Comparison of ENCODE assay signal across 10 cellular contexts in the genomic region with DNA sequence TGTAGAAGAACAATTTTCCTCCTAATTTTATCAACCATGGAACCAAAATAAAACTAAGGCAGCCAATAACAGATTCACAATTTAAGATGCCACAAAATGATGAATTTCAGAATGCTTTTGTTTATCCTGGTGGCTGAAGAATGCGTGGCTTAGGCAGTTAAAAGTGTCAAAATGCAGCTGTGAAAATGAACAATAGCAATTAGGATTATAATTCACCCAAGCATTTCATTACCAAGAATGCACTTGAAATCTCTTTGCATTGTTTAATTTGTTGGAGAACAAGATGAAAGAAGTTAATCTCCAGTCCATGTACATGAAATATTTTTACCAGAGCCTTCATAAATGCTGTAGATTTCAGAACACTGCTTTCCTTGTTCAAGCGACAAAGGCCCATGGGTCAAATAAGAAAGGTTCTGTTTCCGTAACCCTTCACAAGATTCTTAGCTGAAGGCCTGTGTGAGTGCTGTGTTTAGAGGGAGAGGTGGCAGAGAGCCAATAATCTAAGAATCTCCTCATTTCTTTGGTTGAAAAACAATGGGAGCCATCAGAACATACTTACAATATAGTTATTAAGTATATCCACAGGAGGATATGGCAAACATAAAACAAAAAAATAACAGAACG. TPM values are rescaled to one million over a fixed set of nuclear protein-coding genes. Genes with fewer than 3 reads are reported as not detected.
DNase-seq lines count a peak whose midpoint lies in the region; ATAC-seq and TF ChIP-seq lines count a peak whose summit lies in the region.
"Had no signal": no experiment of that assay in that cellular context is flagged by ENCODE, and none has a peak within 500 bp of the region (broad histone marks: within the 10 kb centered on the region; RNA-seq: fewer than 3 reads in every experiment).

No MANE protein-coding gene starts in this region.

- H3K36me3 ChIP-seq in cardiac muscle cell (peaks cover 5% of the 10 kb centered on the region), right atrium auricular region (no peaks in the 10 kb centered on the region), neural cell (ENCODE audit: insufficient read depth, low read length) (no peaks in the 10 kb centered on the region), WERI-Rb-1 (no peaks in the 10 kb centered on the region; the same call in none of the 2 replicates)

- ATAC-seq in GM21360 (IDR thresholded peaks at IDR 0.05; ENCODE audit: unreplicated experiment): no peak

- no peaks in the 10 kb centered on the region for H3K9me3 ChIP-seq in cardiac muscle cell (ENCODE audit: low read depth)
- H3K9me3 ChIP-seq in right atrium auricular region: no peaks in the 10 kb centered on the region
- no peaks in the 10 kb centered on the region for H3K9me3 ChIP-seq in neural cell (ENCODE audit: low read length)
- H3K9me3 ChIP-seq in WERI-Rb-1 (ENCODE audit: severe bottlenecking): no peaks in the 10 kb centered on the region

- no peak overlapping the region for H3K9ac ChIP-seq in neural cell (ENCODE audit: low read length)

- H3K4me2 ChIP-seq in neural cell (ENCODE audit: low read length): no peak overlapping the region

- H3K79me2 ChIP-seq in neural cell (replicated peaks; ENCODE audit: insufficient read depth, low read length): peaks cover 31% of the 10 kb centered on the region

- no peak overlapping the region for H3K4me3 ChIP-seq in cardiac muscle cell
- H3K4me3 ChIP-seq in right atrium auricular region: no peak overlapping the region
- no peak overlapping the region for H3K4me3 ChIP-seq in choroid plexus epithelial cell (ENCODE audit: low read depth, low read length)
- no peak overlapping the region for H3K4me3 ChIP-seq in neural cell (ENCODE audit: low read length)
- H3K4me3 ChIP-seq in WERI-Rb-1 (ENCODE audit: low read depth, low read length): no peak overlapping the region

- in situ Hi-C loops in GM13977 (cut with MboI; ENCODE audit: low pct_unique_long_range_greater_than_20kb, low sequenced_read_pairs, unreplicated experiment): loop anchor here (25.0 kb wide), 1 partner anchor 118 kb away; no protein-coding TSS in a partner anchor

- TF ChIP-seq CTCF in cardiac muscle cell (IDR thresholded peaks at IDR 0.05; ENCODE audit: low read depth, low read length) (no peak), right atrium auricular region (IDR thresholded peaks at IDR 0.05) (no peak), choroid plexus epithelial cell (conservative IDR thresholded peaks at IDR 0.05; ENCODE audit: low read depth, low read length) (no peak), neural cell (IDR thresholded peaks at IDR 0.05; ENCODE audit: poor library complexity, severe bottlenecking) (no peak), WERI-Rb-1 (IDR thresholded peaks at IDR 0.05; ENCODE audit: low read depth, low read length) (no peak), GM13977 (IDR thresholded peaks at IDR 0.05; ENCODE audit: extremely low read depth, insufficient read depth, missing control alignments) (no peak)

- no peak for TF ChIP-seq EP300 in neural cell (conservative IDR thresholded peaks at IDR 0.05; ENCODE audit: poor library complexity, severe bottlenecking)

- H3K27me3 ChIP-seq in cardiac muscle cell (no peaks in the 10 kb centered on the region), right atrium auricular region (no peaks in the 10 kb centered on the region), neural cell (ENCODE audit: insufficient read depth, low read depth, low read length) (no peaks in the 10 kb centered on the region), WERI-Rb-1 (ENCODE audit: insufficient read depth, low read depth, severe bottlenecking) (no peaks in the 10 kb centered on the region)

- H3K27ac ChIP-seq in cardiac muscle cell (peak overlapping the region; percentile 78), right atrium auricular region (peak overlapping the region in 1 of 2 donors; percentile 8), neural cell (ENCODE audit: low read length) (peak overlapping the region; percentile 22), WERI-Rb-1 (no peak overlapping the region)

- no peak overlapping the region for H2AFZ ChIP-seq in neural cell (ENCODE audit: low read depth, low read length)

- no peaks in the 10 kb centered on the region for H3F3A ChIP-seq in neural cell (ENCODE audit: insufficient read depth, low read length, poor library complexity, severe bottlenecking)

- DNase-seq in cardiac muscle cell (ENCODE audit: low read depth in 1 of 2, low spot score in 1 of 2) (peak in 1 of 2 donors; percentile 23), right atrium auricular region (ENCODE audit: low spot score) (no peak), choroid plexus epithelial cell (ENCODE audit: low read depth) (peak; percentile 60), DMS153 (lab: John Stamatoyannopoulos, UW) (no peak), WERI-Rb-1 (no peak), GM13977 (ENCODE audit: low spot score) (no peak)
- DNase-seq: NCI-H1436; stimulated activated naive CD4-positive, alpha-beta T cell had no signal

- no peak for TF ChIP-seq RAD21 in neural cell (conservative IDR thresholded peaks at IDR 0.05)

- H4K20me1 ChIP-seq in neural cell (ENCODE audit: insufficient read depth): no peaks in the 10 kb centered on the region

- H3K9me2 ChIP-seq in neural cell (ENCODE audit: insufficient read depth, low read length): no peaks in the 10 kb centered on the region

- H3K4me1 ChIP-seq in cardiac muscle cell (ENCODE audit: low read depth) (no peaks in the 10 kb centered on the region), right atrium auricular region (peaks cover 0 to 23% of the 10 kb centered on the region in 2 donors)

TF ChIP-seq in neural cell, 6 proteins besides CTCF, POLR2A, EP300 and RAD21:
- no peak for TF ChIP-seq TAF1 (IDR thresholded peaks at IDR 0.05; ENCODE audit: low read depth)
- TF ChIP-seq SMC3 (conservative IDR thresholded peaks at IDR 0.05; ENCODE audit: poor library complexity): no peak
- no peak for TF ChIP-seq POLR2AphosphoS5 (IDR thresholded peaks at IDR 0.05)
- no peak for TF ChIP-seq MXI1 (conservative IDR thresholded peaks at IDR 0.05; ENCODE audit: poor library complexity, severe bottlenecking)
- TF ChIP-seq, protein P1, sequence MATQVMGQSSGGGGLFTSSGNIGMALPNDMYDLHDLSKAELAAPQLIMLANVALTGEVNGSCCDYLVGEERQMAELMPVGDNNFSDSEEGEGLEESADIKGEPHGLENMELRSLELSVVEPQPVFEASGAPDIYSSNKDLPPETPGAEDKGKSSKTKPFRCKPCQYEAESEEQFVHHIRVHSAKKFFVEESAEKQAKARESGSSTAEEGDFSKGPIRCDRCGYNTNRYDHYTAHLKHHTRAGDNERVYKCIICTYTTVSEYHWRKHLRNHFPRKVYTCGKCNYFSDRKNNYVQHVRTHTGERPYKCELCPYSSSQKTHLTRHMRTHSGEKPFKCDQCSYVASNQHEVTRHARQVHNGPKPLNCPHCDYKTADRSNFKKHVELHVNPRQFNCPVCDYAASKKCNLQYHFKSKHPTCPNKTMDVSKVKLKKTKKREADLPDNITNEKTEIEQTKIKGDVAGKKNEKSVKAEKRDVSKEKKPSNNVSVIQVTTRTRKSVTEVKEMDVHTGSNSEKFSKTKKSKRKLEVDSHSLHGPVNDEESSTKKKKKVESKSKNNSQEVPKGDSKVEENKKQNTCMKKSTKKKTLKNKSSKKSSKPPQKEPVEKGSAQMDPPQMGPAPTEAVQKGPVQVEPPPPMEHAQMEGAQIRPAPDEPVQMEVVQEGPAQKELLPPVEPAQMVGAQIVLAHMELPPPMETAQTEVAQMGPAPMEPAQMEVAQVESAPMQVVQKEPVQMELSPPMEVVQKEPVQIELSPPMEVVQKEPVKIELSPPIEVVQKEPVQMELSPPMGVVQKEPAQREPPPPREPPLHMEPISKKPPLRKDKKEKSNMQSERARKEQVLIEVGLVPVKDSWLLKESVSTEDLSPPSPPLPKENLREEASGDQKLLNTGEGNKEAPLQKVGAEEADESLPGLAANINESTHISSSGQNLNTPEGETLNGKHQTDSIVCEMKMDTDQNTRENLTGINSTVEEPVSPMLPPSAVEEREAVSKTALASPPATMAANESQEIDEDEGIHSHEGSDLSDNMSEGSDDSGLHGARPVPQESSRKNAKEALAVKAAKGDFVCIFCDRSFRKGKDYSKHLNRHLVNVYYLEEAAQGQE (IDR thresholded peaks at IDR 0.05; ENCODE audit: borderline replicate concordance): no peak
- no peak for TF ChIP-seq EZH2 (IDR thresholded peaks at IDR 0.05; ENCODE audit: borderline replicate concordance, insufficient read depth, low read length, poor library complexity, severe bottlenecking)

RNA-seq across cellular contexts. Expression of a gene that starts 39.3 kb away (rescaled TPM):
- total RNA-seq in cardiac muscle cell: 47.0 and 56.2 TPM in 2 replicates
- 51.7 and 56.7 TPM in 2 replicates for polyA plus RNA-seq in cardiac muscle cell
- 10 to 100 TPM; 76.3 to 83.6 TPM for total RNA-seq in right atrium auricular region
- polyA plus RNA-seq in neural cell: 47.3 and 51.5 TPM in 2 replicates
- polyA minus RNA-seq in neural cell: 100 and 101 TPM in 2 replicates
